ENCODE assay signal across 26 cellular contexts in genomic region chr6:12921467-12921866, GRCh38.
DNase-seq lines count a peak whose midpoint lies in the region; ATAC-seq, FAIRE-seq and TF ChIP-seq lines count a peak whose summit lies in the region.
"Had no signal": no experiment of that assay in that cellular context is flagged by ENCODE, and none has a peak within 500 bp of the region (broad histone marks: within the 10 kb centered on the region; RNA-seq: fewer than 3 reads in every experiment).

No MANE protein-coding gene starts in this region.

- H3K4me1 ChIP-seq in HEK293 (ENCODE audit: control insufficient read depth, insufficient read depth, low read length), result no peaks in the 10 kb centered on the region
- no peaks in the 10 kb centered on the region for H3K4me1 ChIP-seq in astrocyte (ENCODE audit: insufficient read depth, low read length)
- H3K4me1 ChIP-seq: BE2C, BLaER1 had no signal

- no peaks in the 10 kb centered on the region for H3K36me3 ChIP-seq in HEK293 (ENCODE audit: control insufficient read depth in 2 of 2, insufficient read depth in 1 of 2, low read length in 2 of 2)
- H3K36me3 ChIP-seq in astrocyte (ENCODE audit: insufficient read depth, low read length), result no peaks in the 10 kb centered on the region
- H3K36me3 ChIP-seq: BE2C, BLaER1 had no signal

- H3K27ac Mint-ChIP-seq in astrocyte (ENCODE audit: unreplicated experiment), result peak overlapping the region; percentile 9
- peak overlapping the region; percentile 9 for H3K27ac Mint-ChIP-seq in memory B cell
- H3K27ac Mint-ChIP-seq: CD14-positive monocyte; CD4-positive, alpha-beta memory T cell; CD4-positive, CD25-positive, alpha-beta regulatory T cell; CD8-positive, alpha-beta memory T cell had no signal

- TF ChIP-seq CTCF in HEK293 (tag by site-specific recombination; IDR thresholded peaks at IDR 0.05), result no peak
- TF ChIP-seq CTCF in astrocyte (IDR thresholded peaks at IDR 0.05; ENCODE audit: insufficient read depth, low read depth, low read length), result no peak

- H4K20me1 ChIP-seq in astrocyte (ENCODE audit: insufficient read depth, low read length), result no peaks in the 10 kb centered on the region
- H4K20me1 ChIP-seq: BLaER1 had no signal

- intact Hi-C loops in left cardiac atrium (cut with DNase I), result no loop called here

- H3K4me1 Mint-ChIP-seq in astrocyte (ENCODE audit: low read depth, unreplicated experiment) (no peaks in the 10 kb centered on the region), memory B cell (peaks cover 4% of the 10 kb centered on the region)
- H3K4me1 Mint-ChIP-seq: CD14-positive monocyte; CD4-positive, alpha-beta memory T cell; CD4-positive, CD25-positive, alpha-beta regulatory T cell; CD8-positive, alpha-beta memory T cell had no signal

- no peak overlapping the region for H3K4me2 ChIP-seq in astrocyte (ENCODE audit: low read length)
- H3K4me2 ChIP-seq: BLaER1 had no signal

- DNase-seq in astrocyte (ENCODE audit: low read depth), result no peak
- no peak for DNase-seq in memory B cell (ENCODE audit: low spot score in 2 of 2)
- no peak for DNase-seq in AG08395 (ENCODE audit: low spot score)
- DNase-seq in left cardiac atrium, result no peak
- DNase-seq: 8988T; ACHN; BE2C; C1 segment of cervical spinal cord; CD4-positive, alpha-beta memory T cell; CD4-positive, CD25-positive, alpha-beta regulatory T cell; CD8-positive, alpha-beta memory T cell; COR-L47; DMS 273 treated with DMSO at 0.1 percent for 48 hours; DMS153; DMS53; DMS79; DND-41; EL; GDM1 had no signal

- H3K9me3 ChIP-seq in HEK293 (ENCODE audit: control insufficient read depth, insufficient read depth, low read depth, low read length) (no peaks in the 10 kb centered on the region), astrocyte (ENCODE audit: insufficient read depth, low read depth, low read length) (no peaks in the 10 kb centered on the region)
- H3K9me3 ChIP-seq: BE2C, BLaER1 had no signal

- CTCF ChIA-PET in HEK293 (lab: Yijun Ruan, JAX), result interaction anchor here (1.0 to 1.5 kb wide), 2 partner anchors 10 kb away, joined by 5 to 14 read pairs; no protein-coding TSS in a partner anchor

- H3K36me3 Mint-ChIP-seq in astrocyte (ENCODE audit: low read depth, unreplicated experiment), result no peaks in the 10 kb centered on the region
- H3K36me3 Mint-ChIP-seq in memory B cell, result peaks cover 1% of the 10 kb centered on the region
- H3K36me3 Mint-ChIP-seq: CD14-positive monocyte; CD4-positive, alpha-beta memory T cell; CD4-positive, CD25-positive, alpha-beta regulatory T cell; CD8-positive, alpha-beta memory T cell had no signal

- no peak overlapping the region for H3K9ac ChIP-seq in astrocyte (ENCODE audit: low read length)
- H3K9ac ChIP-seq: BLaER1 had no signal

- no peaks in the 10 kb centered on the region for H3K79me2 ChIP-seq in astrocyte (ENCODE audit: insufficient read depth, low read length)

- H3K27me3 ChIP-seq in astrocyte (ENCODE audit: insufficient read depth, low read length), result no peaks in the 10 kb centered on the region
- H3K27me3 ChIP-seq: BE2C, BLaER1 had no signal

- H3K4me3 Mint-ChIP-seq in astrocyte (ENCODE audit: unreplicated experiment), result no peak overlapping the region
- no peak overlapping the region for H3K4me3 Mint-ChIP-seq in memory B cell
- H3K4me3 Mint-ChIP-seq: CD14-positive monocyte; CD4-positive, alpha-beta memory T cell; CD4-positive, CD25-positive, alpha-beta regulatory T cell; CD8-positive, alpha-beta memory T cell had no signal

- ATAC-seq in memory B cell (ENCODE audit: low read depth) (no peak), left cardiac atrium (no peak)
- ATAC-seq: GM12878 had no signal

- H3K4me3 ChIP-seq in HEK293 (ENCODE audit: low read depth, low read length) (no peak overlapping the region), astrocyte (ENCODE audit: insufficient read depth, low read depth, low read length) (no peak overlapping the region)
- H3K4me3 ChIP-seq: BLaER1, GM12878 had no signal

- H3K27ac ChIP-seq in HEK293 (ENCODE audit: extremely low read depth, low read depth, low read length) (no peak overlapping the region), astrocyte (ENCODE audit: low read depth, low read length) (no peak overlapping the region)
- H3K27ac ChIP-seq: BLaER1 had no signal

- peaks cover 3% of the 10 kb centered on the region for H3K9me3 Mint-ChIP-seq in astrocyte (ENCODE audit: unreplicated experiment)
- peaks cover 2% of the 10 kb centered on the region for H3K9me3 Mint-ChIP-seq in memory B cell
- H3K9me3 Mint-ChIP-seq: CD4-positive, alpha-beta memory T cell; CD8-positive, alpha-beta memory T cell had no signal

- POLR2A ChIA-PET in HEK293 (lab: Yijun Ruan, JAX), result interaction anchor here (1.6 kb wide), 1 partner anchor 407 kb away, joined by 4 read pairs; the partner anchor contains the start of gene TBC1D7

- no peak overlapping the region for H2AFZ ChIP-seq in astrocyte (ENCODE audit: low read depth, low read length)

- no peak for FAIRE-seq in astrocyte (lab: Jason Lieb, UNC)
- FAIRE-seq: A204.1, GM12878, GM12892, GM18507 had no signal

- H3K27me3 Mint-ChIP-seq in astrocyte (ENCODE audit: low read depth, unreplicated experiment) (peaks cover 9% of the 10 kb centered on the region), memory B cell (peaks cover 8% of the 10 kb centered on the region)

TF ChIP-seq in HEK293, 187 proteins besides CTCF, POLR2A, EP300 and RAD21:
- no peak for TF ChIP-seq ZBTB26 (tag by site-specific recombination; optimal IDR thresholded peaks at IDR 0.05)
- TF ChIP-seq ZBTB8A (tag by site-specific recombination; IDR thresholded peaks at IDR 0.05), result no peak
- TF ChIP-seq ZNF366 (tag by site-specific recombination; conservative IDR thresholded peaks at IDR 0.05), result peak; percentile 66; the same call in 1 of the 2 replicates
- TF ChIP-seq ZSCAN23 (tag by site-specific recombination; IDR thresholded peaks at IDR 0.05), result no peak
